Comparison of ENCODE assay signal across 8 cellular contexts in genomic region chr3:141875374-141875892, GRCh38. TPM values are rescaled to one million over a fixed set of nuclear protein-coding genes. Genes with fewer than 3 reads are reported as not detected.
A peak's percentile ranks its signal among the peaks of the same experiment; 100 is the strongest.
DNase-seq lines count a peak whose midpoint lies in the region; ATAC-seq and TF ChIP-seq lines count a peak whose summit lies in the region.

No MANE protein-coding gene starts in this region.

- no peaks in the 10 kb centered on the region for H3K27me3 ChIP-seq in testis

- H3K36me3 Mint-ChIP-seq in activated naive CD4-positive, alpha-beta T cell treated with anti-CD3 and anti-CD28 coated beads, Interleukin-2, amount 50 U/mL, for 72 hours: peaks cover 16 to 17% of the 10 kb centered on the region in 2 donors
- H3K36me3 Mint-ChIP-seq in glutamatergic neuron (ENCODE audit: unreplicated experiment): no peaks in the 10 kb centered on the region

- H3K4me3 ChIP-seq in testis: peak overlapping the region; percentile 84 to 90

- TF ChIP-seq POLR2A in testis (IDR thresholded peaks at IDR 0.05): no peak

- H3K4me3 Mint-ChIP-seq in glutamatergic neuron (ENCODE audit: unreplicated experiment): peak overlapping the region; percentile 94

- H3K27ac ChIP-seq in testis: peak overlapping the region; percentile 78 to 100

- H3K9ac ChIP-seq in ES-I3 (ENCODE audit: low read depth, low read length): peak overlapping the region; percentile 100

- DNase-seq in NCI-H1092 treated with DMSO at 0.1 percent for 48 hours (lab: John Stamatoyannopoulos, UW) (peak; percentile 83), SKM-1 (lab: John Stamatoyannopoulos, UW; ENCODE audit: unreplicated experiment) (peak; percentile 83), glutamatergic neuron (peak; percentile 89), omental fat pad (ENCODE audit: low spot score) (peak; percentile 71), testis (peak; percentile 92)
- DNase-seq in activated naive CD4-positive, alpha-beta T cell treated with anti-CD3 and anti-CD28 coated beads, Interleukin-2, amount 50 U/mL, for 72 hours (ENCODE audit: low spot score in 2 of 2): peak; percentile 79 to 84

- intact Hi-C loops in testis (cut with DNase I; ENCODE audit: low total_unique reads): loop anchor here (10.0 kb wide), 1 partner anchor 141 kb away; the partner anchor contains the start of gene RNF7

- WGBS in testis, 2 donors: 1% methylated on average over 18 to 19 of the region's 19 CpGs

- peaks cover 11% of the 10 kb centered on the region for H3K27me3 Mint-ChIP-seq in glutamatergic neuron (ENCODE audit: unreplicated experiment)

- H3K4me1 ChIP-seq in ES-I3 (ENCODE audit: insufficient read depth, low read length) (no peaks in the 10 kb centered on the region), testis (peaks cover 10% of the 10 kb centered on the region)

- peak; percentile 72 for TF ChIP-seq CTCF in glutamatergic neuron (IDR thresholded peaks at IDR 0.05; ENCODE audit: partially characterized antibody, unreplicated experiment)
- peak in 1 of 3 donors; percentile 62 for TF ChIP-seq CTCF in omental fat pad (IDR thresholded peaks at IDR 0.05)
- peak; percentile 65 to 77 (median 76) for TF ChIP-seq CTCF in testis (IDR thresholded peaks at IDR 0.05)

- H3K4me1 Mint-ChIP-seq in glutamatergic neuron (ENCODE audit: low read depth, unreplicated experiment): peaks cover 5% of the 10 kb centered on the region

- H3K36me3 ChIP-seq in ES-I3 (ENCODE audit: insufficient read depth, low read length) (no peaks in the 10 kb centered on the region), testis (ENCODE audit: low read depth, missing control alignments) (no peaks in the 10 kb centered on the region)

- no peaks in the 10 kb centered on the region for H3K9me3 ChIP-seq in ES-I3 (ENCODE audit: control insufficient read depth, insufficient read depth, low read length)
- H3K9me3 ChIP-seq in testis: no peaks in the 10 kb centered on the region

- H3K27ac Mint-ChIP-seq in activated naive CD4-positive, alpha-beta T cell treated with anti-CD3 and anti-CD28 coated beads, Interleukin-2, amount 50 U/mL, for 72 hours: peak overlapping the region; percentile 95 to 98
- H3K27ac Mint-ChIP-seq in glutamatergic neuron (ENCODE audit: unreplicated experiment): peak overlapping the region; percentile 98

- no peaks in the 10 kb centered on the region for H3K9me3 Mint-ChIP-seq in activated naive CD4-positive, alpha-beta T cell treated with anti-CD3 and anti-CD28 coated beads, Interleukin-2, amount 50 U/mL, for 72 hours
- peaks cover 13% of the 10 kb centered on the region for H3K9me3 Mint-ChIP-seq in glutamatergic neuron (ENCODE audit: unreplicated experiment)

- ATAC-seq in HG02571 (IDR thresholded peaks at IDR 0.05; ENCODE audit: unreplicated experiment) (peak; percentile 50), omental fat pad (ENCODE audit: low FRiP score) (peak; percentile 84)
- ATAC-seq in activated naive CD4-positive, alpha-beta T cell treated with anti-CD3 and anti-CD28 coated beads, Interleukin-2, amount 50 U/mL, for 72 hours: peak; percentile 68 to 69

RNA-seq across cellular contexts. Expression of gene ATP1B3, which starts 1.0 kb away (rescaled TPM):
- 100 to 1,000 TPM; 110 to 156 TPM for total RNA-seq in activated naive CD4-positive, alpha-beta T cell treated with anti-CD3 and anti-CD28 coated beads, Interleukin-2, amount 50 U/mL, for 72 hours
- total RNA-seq in glutamatergic neuron (ENCODE audit: unreplicated experiment) (184 TPM), omental fat pad (100 to 1,000 TPM in 3 of 4 donors, 10 to 100 TPM in 1; 70.8 to 487 (median 228) TPM), testis (10 to 100 TPM; 47.1 to 79.5 TPM)
- polyA plus RNA-seq in testis (ENCODE audit: insufficient read depth, low read depth, low replicate concordance): 147 TPM

Comparison
In these comparisons a context has a peak if more than half of its experiments do, and no peak if none do; other contexts are left out.
1. Peak in every context shown above with its lines: DNase-seq, ATAC-seq, H3K4me3 ChIP-seq and H3K27ac ChIP-seq.